10 cellular contexts compared by ENCODE assay signal in the genomic region with DNA sequence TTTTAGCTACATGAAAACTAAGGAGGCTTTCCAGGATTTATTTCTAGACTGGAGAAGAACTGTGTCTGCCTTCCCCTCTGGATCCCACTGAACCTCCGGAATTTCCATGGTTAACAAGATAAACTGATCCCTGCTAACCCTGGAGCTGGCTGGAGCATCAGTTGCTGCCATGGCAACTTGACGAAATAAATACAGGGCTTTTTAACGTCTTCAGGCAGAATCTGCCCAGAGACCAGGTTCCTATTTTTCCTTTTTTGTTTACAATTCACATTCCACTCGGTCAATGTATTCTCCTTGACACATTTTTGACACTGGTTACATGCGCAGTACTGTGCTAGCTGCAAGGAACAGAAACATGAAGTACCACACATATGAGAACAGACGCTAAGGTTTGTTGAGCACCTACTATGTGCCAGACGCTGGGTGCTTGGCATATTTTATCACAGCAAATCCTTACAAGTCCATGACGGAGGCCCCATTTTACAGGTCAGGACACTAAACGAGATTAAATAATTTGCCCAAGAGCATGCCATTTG. TPM values are rescaled to one million over a fixed set of nuclear protein-coding genes. Genes with fewer than 3 reads are reported as not detected.
DNase-seq lines count a peak whose midpoint lies in the region; ATAC-seq and TF ChIP-seq lines count a peak whose summit lies in the region.
"Had no signal": no experiment of that assay in that cellular context is flagged by ENCODE, and none has a peak within 500 bp of the region (broad histone marks: within the 10 kb centered on the region; RNA-seq: fewer than 3 reads in every experiment).

No MANE protein-coding gene starts in this region.

- H3K27ac ChIP-seq in stomach smooth muscle (ENCODE audit: low read length): peak overlapping the region; percentile 69

- H3K27ac Mint-ChIP-seq in activated CD4-positive, alpha-beta T cell treated with anti-CD3 and anti-CD28 coated beads, Interleukin-2, amount 10 ng/mL, durations not matched to agents 24 days and 14 days: no peak overlapping the region

- no peaks in the 10 kb centered on the region for H3K9me3 Mint-ChIP-seq in activated CD4-positive, alpha-beta T cell treated with anti-CD3 and anti-CD28 coated beads, Interleukin-2, amount 10 ng/mL, durations not matched to agents 24 days and 14 days

- H3K9ac ChIP-seq in stomach smooth muscle (ENCODE audit: low read length in 2 of 2): no peak overlapping the region

- no peaks in the 10 kb centered on the region for H3K27me3 ChIP-seq in stomach smooth muscle (ENCODE audit: control insufficient read depth in 1 of 2, insufficient read depth in 2 of 2, low read length in 2 of 2)

- TF ChIP-seq CTCF in WI38 (IDR thresholded peaks at IDR 0.05; ENCODE audit: low read depth, low read length): no peak

- H3K36me3 ChIP-seq in stomach smooth muscle (ENCODE audit: control insufficient read depth in 2 of 2, insufficient read depth in 2 of 2, low read length in 2 of 2): peaks cover 0 to 2% of the 10 kb centered on the region in 2 donors

- no peak for ATAC-seq in left ventricle myocardium superior

- H3K4me3 ChIP-seq in WI38 (ENCODE audit: low read depth, low read length): peak overlapping the region; percentile 81
- peak overlapping the region; percentile 76 to 85 for H3K4me3 ChIP-seq in stomach smooth muscle (ENCODE audit: low read length in 2 of 2)

- H3K4me1 Mint-ChIP-seq in activated CD4-positive, alpha-beta T cell treated with anti-CD3 and anti-CD28 coated beads, Interleukin-2, amount 10 ng/mL, durations not matched to agents 24 days and 14 days: peaks cover 13% of the 10 kb centered on the region

- intact Hi-C loops in activated CD4-positive, alpha-beta T cell treated with anti-CD3 and anti-CD28 coated beads, Interleukin-2, amount 10 ng/mL, durations not matched to agents 24 days and 14 days (cut with micrococcal nuclease): no loop called here
- intact Hi-C loops in left ventricle myocardium superior (cut with micrococcal nuclease): no loop called here

- H3K27me3 Mint-ChIP-seq in activated CD4-positive, alpha-beta T cell treated with anti-CD3 and anti-CD28 coated beads, Interleukin-2, amount 10 ng/mL, durations not matched to agents 24 days and 14 days: peaks cover 50% of the 10 kb centered on the region

- H3K36me3 Mint-ChIP-seq in activated CD4-positive, alpha-beta T cell treated with anti-CD3 and anti-CD28 coated beads, Interleukin-2, amount 10 ng/mL, durations not matched to agents 24 days and 14 days (ENCODE audit: low read depth): no peaks in the 10 kb centered on the region

- H3K4me1 ChIP-seq in stomach smooth muscle (ENCODE audit: control insufficient read depth, insufficient read depth, low read length): peaks cover 36% of the 10 kb centered on the region

- peak overlapping the region; percentile 6 for H3K4me3 Mint-ChIP-seq in activated CD4-positive, alpha-beta T cell treated with anti-CD3 and anti-CD28 coated beads, Interleukin-2, amount 10 ng/mL, durations not matched to agents 24 days and 14 days

- peaks cover 0 to 3% of the 10 kb centered on the region in 2 donors for H3K9me3 ChIP-seq in stomach smooth muscle (ENCODE audit: control insufficient read depth in 2 of 2, low read length in 2 of 2)

- DNase-seq in activated CD4-positive, alpha-beta T cell treated with anti-CD3 and anti-CD28 coated beads, Interleukin-2, amount 10 ng/mL, durations not matched to agents 24 days and 14 days: no peak
- no peak for DNase-seq in activated CD4-positive, alpha-beta T cell treated with anti-CD3 and anti-CD28 coated beads, Interleukin-2, amount 50 U/mL, for 1 hour
- DNase-seq in islet precursor cell (peak; percentile 22), left ventricle myocardium superior (no peak), NCI-H1436 (lab: John Stamatoyannopoulos, UW) (no peak), RPMI8226 (no peak)
- DNase-seq: activated effector memory CD4-positive, alpha-beta T cell treated with Interleukin-2 at 50 U/mL for 16 hours; stimulated activated CD4-positive, alpha-beta T cell treated with anti-CD3 and anti-CD28 coated beads, Interleukin-4, amount 100 ng/mL, for 24 hours had no signal

RNA-seq across cellular contexts. Expression of a gene that starts 1.7 kb away (rescaled TPM):
- 0.36 and 0.47 TPM in 2 replicates for total RNA-seq in activated CD4-positive, alpha-beta T cell treated with anti-CD3 and anti-CD28 coated beads, Interleukin-2, amount 10 ng/mL, durations not matched to agents 24 days and 14 days
- total RNA-seq in left ventricle myocardium superior: 2.4 TPM
